Comparison of ENCODE assay signal across 21 cellular contexts in genomic region chr6:33356295-33356694, GRCh38. TPM values are rescaled to one million over a fixed set of nuclear protein-coding genes. Genes with fewer than 3 reads are reported as not detected.
DNase-seq lines count a peak whose midpoint lies in the region; ATAC-seq, FAIRE-seq and TF ChIP-seq lines count a peak whose summit lies in the region.
"Had no signal": no experiment of that assay in that cellular context is flagged by ENCODE, and none has a peak within 500 bp of the region (broad histone marks: within the 10 kb centered on the region; RNA-seq: fewer than 3 reads in every experiment).

No MANE protein-coding gene starts in this region.

- no peak overlapping the region for H3K56ac ChIP-seq in H1 (replicated peaks; ENCODE audit: insufficient read length, low read depth, low read length)

- no peaks in the 10 kb centered on the region for H4K20me1 ChIP-seq in H1 (replicated peaks in 1 of 2; ENCODE audit: control insufficient read depth in 1 of 2, insufficient read depth in 2 of 2, low read length in 2 of 2)
- H4K20me1 ChIP-seq in mammary epithelial cell (ENCODE audit: insufficient read depth, low read length): no peaks in the 10 kb centered on the region

- H3K14ac ChIP-seq in H1 (ENCODE audit: insufficient read length): no peak overlapping the region

- peak overlapping the region; percentile 24; the same call in 1 of the 2 replicates for H2AK5ac ChIP-seq in H1 (ENCODE audit: low read depth, low read length)

- H3K79me1 ChIP-seq in H1 (ENCODE audit: low read depth, low read length): no peaks in the 10 kb centered on the region

- H3K27me3 ChIP-seq in H1 (replicated peaks in 1 of 4; ENCODE audit: control insufficient read depth in 3 of 4, extremely low read depth in 1 of 4, insufficient read depth in 3 of 4, low read length in 3 of 4) (no peaks in the 10 kb centered on the region), transverse colon (no peaks in the 10 kb centered on the region), SJCRH30 (0 out of 2 replicates have a peak, but pooled peaks cover 9% of the 10 kb centered on the region), mammary epithelial cell (ENCODE audit: insufficient read depth, low read length) (no peaks in the 10 kb centered on the region)

- H3K4ac ChIP-seq in H1 (replicated peaks; ENCODE audit: insufficient read length, low read depth, low read length): no peak overlapping the region

- H3K9me3 ChIP-seq in H1 (ENCODE audit: insufficient read depth in 2 of 2, low read depth in 1 of 2, low read length in 1 of 2): peaks cover 0 to 4% of the 10 kb centered on the region in 2 experiments; a peak in 1 of 4 replicates
- H3K9me3 ChIP-seq in mucosa of descending colon: no peaks in the 10 kb centered on the region
- no peaks in the 10 kb centered on the region for H3K9me3 ChIP-seq in transverse colon
- no peaks in the 10 kb centered on the region for H3K9me3 ChIP-seq in SJCRH30 (replicated peaks)
- H3K9me3 ChIP-seq in mammary epithelial cell (replicated peaks; ENCODE audit: insufficient read depth, low read length): no peaks in the 10 kb centered on the region
- H3K9me3 ChIP-seq: SK-N-SH had no signal

- H2BK20ac ChIP-seq in H1 (ENCODE audit: low read length): no peak overlapping the region

- ATAC-seq in mucosa of descending colon: peak; percentile 62

- CTCF ChIA-PET in H1 (lab: Charles Lee; ENCODE audit: partially characterized antibody) (interaction anchor here (1.0 to 1.2 kb wide), 2 partner anchors 9 to 11 kb away, joined by 3 to 6 read pairs; no protein-coding TSS in a partner anchor), mammary epithelial cell (lab: Charles Lee; ENCODE audit: low non-redundant PET) (no interaction called here)

- no peak overlapping the region for H2BK120ac ChIP-seq in H1 (replicated peaks; ENCODE audit: low read depth, low read length)

- H3K36me3 ChIP-seq in H1 (ENCODE audit: control insufficient read depth in 2 of 4, insufficient read depth in 4 of 4, low read length in 3 of 4) (no peaks in the 10 kb centered on the region), mucosa of descending colon (ENCODE audit: low read depth) (no peaks in the 10 kb centered on the region), transverse colon (no peaks in the 10 kb centered on the region), SJCRH30 (no peaks in the 10 kb centered on the region), mammary epithelial cell (ENCODE audit: insufficient read depth, low read length) (no peaks in the 10 kb centered on the region)

- BruUV-seq in mammary epithelial cell (replicated peaks; lab: Mats Ljungman, UMichigan): no TSS peak

- no peak for TF ChIP-seq RAD21 in H1 (IDR thresholded peaks at IDR 0.05 in 1 of 2, conservative IDR thresholded peaks at IDR 0.05 in 1 of 2; ENCODE audit: low read depth in 2 of 2, low read length in 2 of 2)

- TF ChIP-seq POLR2A in H1 (IDR thresholded peaks at IDR 0.05; ENCODE audit: control extremely low read depth in 1 of 2, low read depth in 2 of 2, low read length in 2 of 2): no peak
- TF ChIP-seq POLR2A in transverse colon (IDR thresholded peaks at IDR 0.05): no peak

- WGBS in H1 (ENCODE audit: extremely low coverage in 1 of 2, insufficient coverage in 1 of 2, insufficient read length in 1 of 2, insufficient replicate concordance in 2 of 2, low coverage in 1 of 2, low lambda C conversion rate in 2 of 2, missing lambda C conversion rate in 1 of 2), 2 experiments: 81% methylated on average over 3 of the region's 3 CpGs; no CpG with 5 or more reads in 1 of the 2 experiments
- WGBS in transverse colon (ENCODE audit: low coverage in 1 of 2), 2 donors: 63% methylated on average over 3 of the region's 3 CpGs; no CpG with 5 or more reads in 1 of the 2 donors
- WGBS in mammary epithelial cell (ENCODE audit: low coverage, missing lambda C conversion rate): 68% methylated on average over 3 of the region's 3 CpGs

- H3K4me1 ChIP-seq in H1 (replicated peaks in 1 of 4; ENCODE audit: control insufficient read depth in 3 of 4, insufficient read depth in 4 of 4, low read length in 3 of 4) (no peaks in the 10 kb centered on the region), mucosa of descending colon (ENCODE audit: low read depth) (peaks cover 3% of the 10 kb centered on the region), transverse colon (peaks cover 0 to 10% (median 3%) of the 10 kb centered on the region in 4 donors), SJCRH30 (no peaks in the 10 kb centered on the region), mammary epithelial cell (ENCODE audit: insufficient read depth, low read length) (no peaks in the 10 kb centered on the region)

- H4K5ac ChIP-seq in H1 (ENCODE audit: insufficient read length, low read depth, low read length): no peak overlapping the region

- no peak overlapping the region for H2BK12ac ChIP-seq in H1 (ENCODE audit: low read depth, low read length)

- H4K8ac ChIP-seq in H1 (ENCODE audit: extremely low read depth, insufficient read depth, low read length): no peak overlapping the region

- DNase-seq in G401 (ENCODE audit: low spot score) (peak; percentile 11), H1 (ENCODE audit: low read depth in 1 of 2, low spot score in 2 of 2) (no peak), mucosa of descending colon (peak in 1 of 3 donors; percentile 42), transverse colon (no peak), SJCRH30 (no peak), mammary epithelial cell (no peak), NCI-H2107 (lab: John Stamatoyannopoulos, UW) (no peak)
- DNase-seq: Calu3; CD8-positive, alpha-beta memory T cell; GDM1; Kasumi-1; NCI-H1694; NCI-H2081; NCI-H69; PC-9; SHP77 treated with DMSO at 0.1 percent for 48 hours; SK-N-SH had no signal

- H3K79me2 ChIP-seq in H1 (ENCODE audit: control insufficient read depth in 1 of 2, insufficient read depth in 2 of 2, low read length in 2 of 2) (no peaks in the 10 kb centered on the region), mammary epithelial cell (ENCODE audit: insufficient read depth, low read length) (no peaks in the 10 kb centered on the region)

- no peak overlapping the region for H2AFZ ChIP-seq in H1 (ENCODE audit: low read length)
- no peak overlapping the region for H2AFZ ChIP-seq in mammary epithelial cell (ENCODE audit: low read depth, low read length)
- H2AFZ ChIP-seq: PC-9 had no signal

- intact Hi-C loops in mucosa of descending colon (cut with DNase I, micrococcal nuclease) (no loop called here), transverse colon (cut with DNase I; ENCODE audit: low total_unique reads) (no loop called here), mammary epithelial cell (cut with micrococcal nuclease) (no loop called here)

- no peak overlapping the region for H4K91ac ChIP-seq in H1 (replicated peaks; ENCODE audit: insufficient read length, low read length)

- H3K4me3 ChIP-seq in H1 (ENCODE audit: extremely low read depth in 1 of 4, insufficient read depth in 2 of 4, low read depth in 3 of 4, low read length in 4 of 4): no peak overlapping the region
- no peak overlapping the region for H3K4me3 ChIP-seq in mucosa of descending colon
- H3K4me3 ChIP-seq in transverse colon: no peak overlapping the region
- H3K4me3 ChIP-seq in SJCRH30: no peak overlapping the region
- no peak overlapping the region for H3K4me3 ChIP-seq in mammary epithelial cell (replicated peaks in 1 of 3; ENCODE audit: insufficient read depth in 1 of 3, low read depth in 2 of 3, low read length in 3 of 3)
- H3K4me3 ChIP-seq: PC-9 had no signal

- H3K27ac ChIP-seq in H1 (ENCODE audit: low read depth, low read length) (no peak overlapping the region), transverse colon (peak overlapping the region; percentile 58 to 78 (median 67)), SJCRH30 (no peak overlapping the region), mammary epithelial cell (ENCODE audit: insufficient read depth, low read depth, low read length) (no peak overlapping the region)
- H3K27ac ChIP-seq: C4-2B, PC-9, RWPE1 had no signal

- dilution Hi-C loops in mammary epithelial cell (cut with HindIII; ENCODE audit: low sequenced_read_pairs): no loop called here

- H2BK15ac ChIP-seq in H1 (ENCODE audit: low read length): no peak overlapping the region

- no peak for TF ChIP-seq EP300 in H1 (IDR thresholded peaks at IDR 0.05; ENCODE audit: borderline replicate concordance in 1 of 2, low read depth in 2 of 2, low read length in 2 of 2)
- no peak for TF ChIP-seq EP300 in transverse colon (IDR thresholded peaks at IDR 0.05; ENCODE audit: low read depth)

- no peaks in the 10 kb centered on the region for H3K23me2 ChIP-seq in H1 (ENCODE audit: low read depth, low read length)

- no peak overlapping the region for H3K23ac ChIP-seq in H1 (ENCODE audit: insufficient read length)

- in situ Hi-C loops in G401 (cut with HindIII; ENCODE audit: low sequenced_read_pairs): no loop called here
- in situ Hi-C loops in transverse colon (cut with MboI; ENCODE audit: low pct_ligation_motif_present in 1 of 4, low pct_unique_long_range_greater_than_20kb in 1 of 4, low sequenced_read_pairs in 3 of 4): no loop called here
- in situ Hi-C loops in mammary epithelial cell (cut with MboI; ENCODE audit: low sequenced_read_pairs in 2 of 2): no loop called here

- H3K18ac ChIP-seq in H1 (ENCODE audit: extremely low read depth, low read length): no peak overlapping the region

- H3K4me2 ChIP-seq in H1 (ENCODE audit: insufficient read depth in 1 of 2, low read depth in 2 of 2, low read length in 2 of 2) (no peak overlapping the region), mammary epithelial cell (ENCODE audit: insufficient read depth, low read depth, low read length) (no peak overlapping the region)
- H3K4me2 ChIP-seq: PC-9, SK-N-SH had no signal

- POLR2A ChIA-PET in H1 (lab: Charles Lee; ENCODE audit: partially characterized antibody): interaction anchor here (1.2 kb wide), 1 partner anchor 85 kb away, joined by 3 read pairs; the partner anchor contains the start of genes RPS18 and VPS52

- no peak overlapping the region for H2BK5ac ChIP-seq in H1 (ENCODE audit: low read depth, low read length)

- no peak overlapping the region for H3K9ac ChIP-seq in H1 (replicated peaks in 1 of 4; ENCODE audit: extremely low read depth in 1 of 4, low read depth in 3 of 4, low read length in 3 of 4)
- H3K9ac ChIP-seq in mammary epithelial cell (ENCODE audit: insufficient read depth, low read length): no peak overlapping the region
- H3K9ac ChIP-seq: SK-N-SH had no signal

- no peak for FAIRE-seq in H1 (lab: Jason Lieb, UNC)
- FAIRE-seq: A204.1, GM18507 had no signal

- TF ChIP-seq CTCF in H1 (IDR thresholded peaks at IDR 0.05; ENCODE audit: control extremely low read depth in 1 of 3, insufficient read depth in 1 of 3, low read depth in 1 of 3, low read length in 3 of 3) (no peak), mucosa of descending colon (IDR thresholded peaks at IDR 0.05) (no peak), transverse colon (IDR thresholded peaks at IDR 0.05) (no peak), mammary epithelial cell (conservative IDR thresholded peaks at IDR 0.05 in 1 of 2, IDR thresholded peaks at IDR 0.05 in 1 of 2; ENCODE audit: extremely low read depth in 1 of 2, insufficient read depth in 1 of 2, low read depth in 1 of 2, low read length in 2 of 2) (no peak)

RNA-seq across cellular contexts. Expression of gene DAXX, which starts 33.5 kb away (rescaled TPM):
- 49.3 and 66.2 TPM in 2 replicates for total RNA-seq in G401 (2014; rRNA removed; shearing (Covaris generic))
- total RNA-seq in H1 (2021; fragmentation: NEBNext Ultra II Directional; extraction: Animal tissue kit (Norgen Biotek cat#: 25700)): 81.9 and 85.0 TPM in 2 replicates
- polyA plus RNA-seq in H1 (2011; rRNA removed): 31.1 and 53.7 TPM in 2 replicates
- 34.8 TPM for polyA plus RNA-seq in H1 (2011; cell fraction: cytosol; rRNA removed)
- polyA plus RNA-seq in H1 (2011; cell fraction: nucleus; rRNA removed): 77.6 TPM
- 85.4 to 115 TPM (median 89.6 TPM) in 4 replicates for polyA plus RNA-seq in H1 (2012, experiment 1 of 2)
- 85.3 TPM for polyA plus RNA-seq in H1 (2012, experiment 2 of 2)
- 72.0 TPM for polyA plus RNA-seq in H1 (2013, experiment 1 of 2)
- 70.3 TPM for polyA plus RNA-seq in H1 (2013, experiment 2 of 2)
- 11.0 and 18.4 TPM in 2 replicates for polyA minus RNA-seq in H1 (2011; rRNA and poly(A)+ RNA removed)
- 17.6 TPM for polyA minus RNA-seq in H1 (2011; cell fraction: cytosol; rRNA and poly(A)+ RNA removed)
- polyA minus RNA-seq in H1 (2011; cell fraction: nucleus; rRNA and poly(A)+ RNA removed): 28.4 TPM
- total RNA-seq in mucosa of descending colon: 10 to 100 TPM; 34.7 to 46.1 (median 39.7) TPM
- 100 to 1,000 TPM in 1 of 4 donors, 10 to 100 TPM in 3; 40.7 to 302 (median 52.6) TPM for total RNA-seq in transverse colon
- total RNA-seq in SJCRH30 (2014; rRNA removed; shearing (Covaris generic)): 52.9 and 55.2 TPM in 2 replicates
- 10 to 100 TPM; 35.0 to 49.3 TPM for total RNA-seq in mammary epithelial cell
- 25.9 TPM for polyA plus RNA-seq in mammary epithelial cell
- 80.0 TPM for polyA minus RNA-seq in mammary epithelial cell

RNA-seq across cellular contexts. Expression of gene KIFC1, which starts 35.3 kb away (rescaled TPM):
- 98.5 and 123 TPM in 2 replicates for total RNA-seq in G401 (2014; rRNA removed; shearing (Covaris generic))
- total RNA-seq in H1 (2021; fragmentation: NEBNext Ultra II Directional; extraction: Animal tissue kit (Norgen Biotek cat#: 25700)): 64.3 and 69.3 TPM in 2 replicates
- 46.6 and 60.9 TPM in 2 replicates for polyA plus RNA-seq in H1 (2011; rRNA removed)
- polyA plus RNA-seq in H1 (2011; cell fraction: cytosol; rRNA removed): 68.7 TPM
- polyA plus RNA-seq in H1 (2011; cell fraction: nucleus; rRNA removed): 85.7 TPM
- polyA plus RNA-seq in H1 (2012, experiment 1 of 2): 57.7 to 66.0 TPM (median 62.9 TPM) in 4 replicates
- polyA plus RNA-seq in H1 (2012, experiment 2 of 2): 42.3 TPM
- polyA plus RNA-seq in H1 (2013, experiment 1 of 2): 45.5 TPM
- polyA plus RNA-seq in H1 (2013, experiment 2 of 2): 44.5 TPM
- 47.9 and 58.8 TPM in 2 replicates for polyA minus RNA-seq in H1 (2011; rRNA and poly(A)+ RNA removed)
- polyA minus RNA-seq in H1 (2011; cell fraction: cytosol; rRNA and poly(A)+ RNA removed): 40.5 TPM
- polyA minus RNA-seq in H1 (2011; cell fraction: nucleus; rRNA and poly(A)+ RNA removed): 41.0 TPM
- total RNA-seq in mucosa of descending colon: 10 to 100 TPM in 1 of 3 donors, 1 to 10 TPM in 2; 3.5 to 21.1 (median 6.3) TPM
- 10 to 100 TPM in 1 of 4 donors, 1 to 10 TPM in 3; 2.6 to 51.5 (median 5.8) TPM for total RNA-seq in transverse colon
- 80.5 and 84.5 TPM in 2 replicates for total RNA-seq in SJCRH30 (2014; rRNA removed; shearing (Covaris generic))
- 10 to 100 TPM in 1 of 2 donors, 1 to 10 TPM in 1; 2.8 to 36.7 TPM for total RNA-seq in mammary epithelial cell
- polyA plus RNA-seq in mammary epithelial cell: 47.5 TPM
- polyA minus RNA-seq in mammary epithelial cell: 45.2 TPM

RNA-seq across cellular contexts. Expression of gene ZBTB22, which starts 38.8 kb away (rescaled TPM):
- total RNA-seq in G401 (2014; rRNA removed; shearing (Covaris generic)): 12.8 and 17.1 TPM in 2 replicates
- 9.8 and 9.9 TPM in 2 replicates for total RNA-seq in H1 (2021; fragmentation: NEBNext Ultra II Directional; extraction: Animal tissue kit (Norgen Biotek cat#: 25700))
- polyA plus RNA-seq in H1 (2011; rRNA removed): 7.4 and 11.0 TPM in 2 replicates
- polyA plus RNA-seq in H1 (2011; cell fraction: cytosol; rRNA removed): 10.9 TPM
- 14.1 TPM for polyA plus RNA-seq in H1 (2011; cell fraction: nucleus; rRNA removed)
- polyA plus RNA-seq in H1 (2012, experiment 1 of 2): 8.2 to 11.0 TPM (median 10.5 TPM) in 4 replicates
- polyA plus RNA-seq in H1 (2012, experiment 2 of 2): 6.4 TPM
- 4.9 TPM for polyA plus RNA-seq in H1 (2013, experiment 1 of 2)
- polyA plus RNA-seq in H1 (2013, experiment 2 of 2): 4.7 TPM
- polyA minus RNA-seq in H1 (2011; rRNA and poly(A)+ RNA removed): 13.1 and 18.0 TPM in 2 replicates
- polyA minus RNA-seq in H1 (2011; cell fraction: cytosol; rRNA and poly(A)+ RNA removed): 7.9 TPM
- 10.0 TPM for polyA minus RNA-seq in H1 (2011; cell fraction: nucleus; rRNA and poly(A)+ RNA removed)
- 10 to 100 TPM; 18.5 to 23.7 (median 20.1) TPM for total RNA-seq in mucosa of descending colon
- 10 to 100 TPM; 10.1 to 31.8 (median 17.2) TPM for total RNA-seq in transverse colon
- 7.1 and 9.6 TPM in 2 replicates for total RNA-seq in SJCRH30 (2014; rRNA removed; shearing (Covaris generic))
- 10 to 100 TPM; 11.5 to 16.3 TPM for total RNA-seq in mammary epithelial cell
- polyA plus RNA-seq in mammary epithelial cell: 6.5 TPM
- polyA minus RNA-seq in mammary epithelial cell: 9.5 TPM

RNA-seq across cellular contexts. Expression of gene TAPBP, which starts 42.4 kb away (rescaled TPM):
- 29.8 and 32.7 TPM in 2 replicates for total RNA-seq in G401 (2014; rRNA removed; shearing (Covaris generic))
- total RNA-seq in H1 (2021; fragmentation: NEBNext Ultra II Directional; extraction: Animal tissue kit (Norgen Biotek cat#: 25700)): 33.5 and 35.4 TPM in 2 replicates
- polyA plus RNA-seq in H1 (2011; rRNA removed): 24.5 and 28.9 TPM in 2 replicates
- 9.1 TPM for polyA plus RNA-seq in H1 (2011; cell fraction: cytosol; rRNA removed)
- 19.7 TPM for polyA plus RNA-seq in H1 (2011; cell fraction: nucleus; rRNA removed)
- polyA plus RNA-seq in H1 (2012, experiment 1 of 2): 18.0 to 28.5 TPM (median 23.0 TPM) in 4 replicates
- polyA plus RNA-seq in H1 (2012, experiment 2 of 2): 15.3 TPM
- polyA plus RNA-seq in H1 (2013, experiment 1 of 2): 44.2 TPM
- 52.6 TPM for polyA plus RNA-seq in H1 (2013, experiment 2 of 2)
- 11.9 and 16.1 TPM in 2 replicates for polyA minus RNA-seq in H1 (2011; rRNA and poly(A)+ RNA removed)
- 18.5 TPM for polyA minus RNA-seq in H1 (2011; cell fraction: cytosol; rRNA and poly(A)+ RNA removed)
- 11.9 TPM for polyA minus RNA-seq in H1 (2011; cell fraction: nucleus; rRNA and poly(A)+ RNA removed)
- 100 to 1,000 TPM; 179 to 321 (median 258) TPM for total RNA-seq in mucosa of descending colon
- total RNA-seq in transverse colon: 100 to 1,000 TPM; 175 to 423 (median 217) TPM
- 15.4 and 16.2 TPM in 2 replicates for total RNA-seq in SJCRH30 (2014; rRNA removed; shearing (Covaris generic))
- total RNA-seq in mammary epithelial cell: 100 to 1,000 TPM; 117 to 119 TPM
- polyA plus RNA-seq in mammary epithelial cell: 71.4 TPM
- 60.7 TPM for polyA minus RNA-seq in mammary epithelial cell

RNA-seq across cellular contexts. Expression of gene PHF1, which starts 54.5 kb away (rescaled TPM):
- 26.0 and 38.0 TPM in 2 replicates for total RNA-seq in G401 (2014; rRNA removed; shearing (Covaris generic))
- total RNA-seq in H1 (2021; fragmentation: NEBNext Ultra II Directional; extraction: Animal tissue kit (Norgen Biotek cat#: 25700)): 45.4 and 47.3 TPM in 2 replicates
- polyA plus RNA-seq in H1 (2011; rRNA removed) (78.6 and 109 TPM in 2 replicates), mammary epithelial cell (19.0 TPM)
- polyA plus RNA-seq in H1 (2011; cell fraction: cytosol; rRNA removed): 65.5 TPM
- polyA plus RNA-seq in H1 (2011; cell fraction: nucleus; rRNA removed): 507 TPM
- 56.3 to 75.9 TPM (median 63.4 TPM) in 4 replicates for polyA plus RNA-seq in H1 (2012, experiment 1 of 2)
- polyA plus RNA-seq in H1 (2012, experiment 2 of 2): 55.0 TPM
- 46.2 TPM for polyA plus RNA-seq in H1 (2013, experiment 1 of 2)
- polyA plus RNA-seq in H1 (2013, experiment 2 of 2): 40.2 TPM
- polyA minus RNA-seq in H1 (2011; rRNA and poly(A)+ RNA removed): 17.8 and 27.1 TPM in 2 replicates
- 11.4 TPM for polyA minus RNA-seq in H1 (2011; cell fraction: cytosol; rRNA and poly(A)+ RNA removed)
- 27.5 TPM for polyA minus RNA-seq in H1 (2011; cell fraction: nucleus; rRNA and poly(A)+ RNA removed)
- total RNA-seq in mucosa of descending colon (10 to 100 TPM; 29.9 to 96.5 (median 38.1) TPM), transverse colon (100 to 1,000 TPM in 1 of 4 donors, 10 to 100 TPM in 3; 47.8 to 110 (median 48.4) TPM), mammary epithelial cell (10 to 100 TPM; 15.7 to 31.7 TPM)
- total RNA-seq in SJCRH30 (2014; rRNA removed; shearing (Covaris generic)): 21.8 and 25.5 TPM in 2 replicates
- 56.0 TPM for polyA minus RNA-seq in mammary epithelial cell

Comparison
In these comparisons a context has a peak if more than half of its experiments do, and no peak if none do; other contexts are left out.
1. H3K27ac ChIP-seq: peak in transverse colon (4 of 4); none in H1 (single experiment), SJCRH30 (single experiment) and mammary epithelial cell (single experiment).